Comparison of ENCODE assay signal across 8 cellular contexts in the genomic region with DNA sequence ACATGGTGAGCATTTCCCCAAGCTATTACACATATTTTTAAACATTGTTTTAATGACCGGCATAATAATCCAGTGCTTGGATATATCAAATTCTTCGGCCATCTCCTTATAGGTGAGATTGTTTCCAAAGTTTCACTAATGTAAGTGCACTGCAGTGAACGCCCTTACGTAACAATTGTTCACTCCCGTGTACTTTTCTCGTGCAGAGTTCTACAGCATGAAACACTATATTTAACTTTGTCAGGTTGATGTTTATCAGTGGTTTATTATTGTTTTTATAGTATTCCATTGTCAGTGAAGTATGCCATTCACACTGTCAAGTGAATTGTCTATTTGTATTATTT. TPM values are rescaled to one million over a fixed set of nuclear protein-coding genes. Genes with fewer than 3 reads are reported as not detected.
DNase-seq lines count a peak whose midpoint lies in the region; ATAC-seq, FAIRE-seq and TF ChIP-seq lines count a peak whose summit lies in the region.

No MANE protein-coding gene starts in this region.

- H3K4me1 Mint-ChIP-seq in activated CD4-positive, alpha-beta T cell treated with anti-CD3 and anti-CD28 coated beads, Interleukin-2, amount 10 ng/mL, durations not matched to agents 7 days and 5 days: peaks cover 39% of the 10 kb centered on the region
- H3K4me1 Mint-ChIP-seq in activated naive CD8-positive, alpha-beta T cell treated with anti-CD3 and anti-CD28 coated beads for 36 hours: peaks cover 31% of the 10 kb centered on the region

- no peaks in the 10 kb centered on the region for H3K27me3 Mint-ChIP-seq in activated CD4-positive, alpha-beta T cell treated with anti-CD3 and anti-CD28 coated beads, Interleukin-2, amount 10 ng/mL, durations not matched to agents 7 days and 5 days
- H3K27me3 Mint-ChIP-seq in activated naive CD8-positive, alpha-beta T cell treated with anti-CD3 and anti-CD28 coated beads for 36 hours: no peaks in the 10 kb centered on the region

- POLR2A ChIA-PET in activated CD4-positive, alpha-beta T cell treated with anti-CD3 and anti-CD28 coated beads, Interleukin-2, amount 10 ng/mL, durations not matched to agents 7 days and 5 days (lab: Charles Lee): interaction anchor here (1.5 kb wide), 1 partner anchor 63 kb away, joined by 5 read pairs; the partner anchor contains the start of gene NAPB

- H3K36me3 ChIP-seq in kidney (ENCODE audit: control insufficient read depth in 1 of 2, insufficient read depth in 2 of 2, low read length in 2 of 2): peaks cover 5 to 9% of the 10 kb centered on the region in 2 donors
- H3K36me3 ChIP-seq in suprapubic skin: peaks cover 28% of the 10 kb centered on the region

- peak overlapping the region; percentile 27 to 96 for H3K27ac ChIP-seq in kidney (ENCODE audit: low read depth in 2 of 2, low read length in 2 of 2)
- peak overlapping the region; percentile 95 for H3K27ac ChIP-seq in suprapubic skin

- H3K4me3 Mint-ChIP-seq in activated CD4-positive, alpha-beta T cell treated with anti-CD3 and anti-CD28 coated beads, Interleukin-2, amount 10 ng/mL, durations not matched to agents 7 days and 5 days: peak overlapping the region; percentile 92
- H3K4me3 Mint-ChIP-seq in activated naive CD8-positive, alpha-beta T cell treated with anti-CD3 and anti-CD28 coated beads for 36 hours: peak overlapping the region; percentile 72

- H3K9ac ChIP-seq in kidney (ENCODE audit: low read length in 2 of 2): peak overlapping the region in 1 of 2 donors; percentile 36

- H3K9me3 ChIP-seq in kidney (ENCODE audit: control insufficient read depth in 1 of 2, low read length in 2 of 2): no peaks in the 10 kb centered on the region
- no peaks in the 10 kb centered on the region for H3K9me3 ChIP-seq in suprapubic skin

- H3K4me1 ChIP-seq in kidney (ENCODE audit: control insufficient read depth in 1 of 2, insufficient read depth in 1 of 2, low read depth in 1 of 2, low read length in 2 of 2) (peaks cover 14 to 24% of the 10 kb centered on the region in 2 donors), suprapubic skin (peaks cover 39% of the 10 kb centered on the region)

- TF ChIP-seq CTCF in kidney (IDR thresholded peaks at IDR 0.05; ENCODE audit: borderline replicate concordance, extremely low read depth, insufficient read depth): no peak
- TF ChIP-seq CTCF in suprapubic skin (IDR thresholded peaks at IDR 0.05): no peak

- WGBS in suprapubic skin: 14% methylated on average over 6 of the region's 6 CpGs

- H3K9me3 Mint-ChIP-seq in activated CD4-positive, alpha-beta T cell treated with anti-CD3 and anti-CD28 coated beads, Interleukin-2, amount 10 ng/mL, durations not matched to agents 7 days and 5 days: no peaks in the 10 kb centered on the region
- no peaks in the 10 kb centered on the region for H3K9me3 Mint-ChIP-seq in activated naive CD8-positive, alpha-beta T cell treated with anti-CD3 and anti-CD28 coated beads for 36 hours

- ATAC-seq in HG03469 (IDR thresholded peaks at IDR 0.05; ENCODE audit: unreplicated experiment): no peak

- no peak for DNase-seq in activated CD4-positive, alpha-beta T cell treated with anti-CD3 and anti-CD28 coated beads, Interleukin-2, amount 10 ng/mL, durations not matched to agents 7 days and 5 days
- no peak for DNase-seq in activated CD4-positive, alpha-beta T cell treated with anti-CD3 and anti-CD28 coated beads, Interleukin-2, amount 50 U/mL, for 48 hours
- no peak for DNase-seq in activated naive CD8-positive, alpha-beta T cell treated with anti-CD3 and anti-CD28 coated beads for 36 hours
- DNase-seq in kidney (no peak), suprapubic skin (ENCODE audit: low spot score in 2 of 2) (no peak), NCI-H2227 (lab: John Stamatoyannopoulos, UW; ENCODE audit: unreplicated experiment) (no peak)
- DNase-seq in stimulated activated CD8-positive, alpha-beta memory T cell treated with anti-CD3 and anti-CD28 coated beads, Interleukin-4, amount 100 ng/mL, for 48 hours: no peak

- no peak for TF ChIP-seq POLR2A in suprapubic skin (IDR thresholded peaks at IDR 0.05)

- no peak for TF ChIP-seq EP300 in suprapubic skin (IDR thresholded peaks at IDR 0.05)

- no peaks in the 10 kb centered on the region for H3K27me3 ChIP-seq in suprapubic skin

- peak overlapping the region; percentile 61 to 74 for H3K4me3 ChIP-seq in kidney (ENCODE audit: low read length in 2 of 2)
- peak overlapping the region; percentile 72 for H3K4me3 ChIP-seq in suprapubic skin

- FAIRE-seq in kidney (lab: Jason Lieb, UNC): no peak

- CTCF ChIA-PET in activated CD4-positive, alpha-beta T cell treated with anti-CD3 and anti-CD28 coated beads, Interleukin-2, amount 10 ng/mL, durations not matched to agents 7 days and 5 days (lab: Charles Lee): interaction anchor here (0.7 to 1.0 kb wide), 3 partner anchors 12 to 63 kb away, joined by 3 to 4 read pairs (median 3); partner anchors contain the start of gene NAPB

- intact Hi-C loops in kidney (cut with DNase I): no loop called here

- H3K36me3 Mint-ChIP-seq in activated CD4-positive, alpha-beta T cell treated with anti-CD3 and anti-CD28 coated beads, Interleukin-2, amount 10 ng/mL, durations not matched to agents 7 days and 5 days (ENCODE audit: low read depth): peaks cover 16% of the 10 kb centered on the region
- peaks cover 10% of the 10 kb centered on the region for H3K36me3 Mint-ChIP-seq in activated naive CD8-positive, alpha-beta T cell treated with anti-CD3 and anti-CD28 coated beads for 36 hours

- H3K27ac Mint-ChIP-seq in activated CD4-positive, alpha-beta T cell treated with anti-CD3 and anti-CD28 coated beads, Interleukin-2, amount 10 ng/mL, durations not matched to agents 7 days and 5 days: peak overlapping the region; percentile 99
- H3K27ac Mint-ChIP-seq in activated naive CD8-positive, alpha-beta T cell treated with anti-CD3 and anti-CD28 coated beads for 36 hours: peak overlapping the region; percentile 83

RNA-seq across cellular contexts. Expression of gene GZF1, which starts 3.4 kb away (rescaled TPM):
- total RNA-seq in activated CD4-positive, alpha-beta T cell treated with anti-CD3 and anti-CD28 coated beads, Interleukin-2, amount 10 ng/mL, durations not matched to agents 7 days and 5 days: 10 to 100 TPM; 12.3 to 15.5 TPM
- total RNA-seq in activated naive CD8-positive, alpha-beta T cell treated with anti-CD3 and anti-CD28 coated beads for 36 hours: 10 to 100 TPM; 11.5 to 12.1 TPM
- total RNA-seq in kidney (14.1 TPM), suprapubic skin (10 to 100 TPM; 11.1 to 19.1 (median 15.2) TPM)
- 7.7 TPM for polyA plus RNA-seq in kidney (ENCODE audit: insufficient read depth, low read depth, low replicate concordance)

RNA-seq across cellular contexts. Expression of gene NXT1, which starts 7.9 kb away (rescaled TPM):
- 10 to 100 TPM; 28.1 to 28.2 TPM for total RNA-seq in activated CD4-positive, alpha-beta T cell treated with anti-CD3 and anti-CD28 coated beads, Interleukin-2, amount 10 ng/mL, durations not matched to agents 7 days and 5 days
- total RNA-seq in activated naive CD8-positive, alpha-beta T cell treated with anti-CD3 and anti-CD28 coated beads for 36 hours: 10 to 100 TPM; 53.5 to 55.9 TPM
- total RNA-seq in kidney (17.6 TPM), suprapubic skin (10 to 100 TPM; 18.3 to 64.5 (median 43.9) TPM)
- polyA plus RNA-seq in kidney (ENCODE audit: insufficient read depth, low read depth, low replicate concordance): 21.4 TPM
